ENCODE assay signal across 16 cellular contexts in the genomic region with DNA sequence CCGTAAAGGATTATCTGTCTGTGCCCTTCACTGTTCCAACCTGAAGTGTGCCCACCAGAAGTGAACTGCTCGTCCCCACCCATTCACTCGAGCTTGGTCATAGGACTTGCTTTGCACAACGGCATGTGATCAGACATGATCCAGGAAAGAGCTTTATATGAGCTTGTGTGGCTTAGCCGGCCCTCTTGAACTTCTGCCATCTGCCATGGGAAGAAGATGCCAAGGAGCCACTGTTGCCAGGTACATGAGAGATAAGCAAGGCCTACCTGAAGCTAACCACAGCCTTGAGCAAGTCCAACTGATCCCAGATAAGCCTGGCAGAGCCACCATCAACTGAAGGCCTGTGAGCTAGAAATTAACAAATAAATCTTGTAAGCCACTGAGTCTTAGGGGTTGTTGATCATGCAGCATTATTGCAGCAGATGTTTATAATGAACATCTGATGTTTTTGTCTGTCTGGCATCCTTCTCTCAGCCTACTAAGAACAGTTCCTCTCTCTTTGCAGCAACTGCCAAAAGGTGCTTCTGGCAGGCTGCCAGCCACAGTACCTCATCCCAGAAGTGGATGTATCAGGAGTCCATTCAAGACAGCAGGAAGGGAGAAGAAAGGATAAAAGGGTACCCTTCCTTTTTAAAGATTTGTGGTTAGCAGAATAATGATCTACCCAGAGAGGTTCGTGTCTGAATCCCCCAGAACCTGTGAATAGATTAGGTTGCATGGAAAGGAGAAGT. TPM values are rescaled to one million over a fixed set of nuclear protein-coding genes. Genes with fewer than 3 reads are reported as not detected.
DNase-seq lines count a peak whose midpoint lies in the region; ATAC-seq, FAIRE-seq and TF ChIP-seq lines count a peak whose summit lies in the region.
"Had no signal": no experiment of that assay in that cellular context is flagged by ENCODE, and none has a peak within 500 bp of the region (broad histone marks: within the 10 kb centered on the region; RNA-seq: fewer than 3 reads in every experiment).

No MANE protein-coding gene starts in this region.

- no peak overlapping the region for H3K27ac ChIP-seq in HepG2 (ENCODE audit: extremely low read length, insufficient read depth, low read length)
- H3K27ac ChIP-seq: lower lobe of right lung had no signal

- WGBS in HepG2 (ENCODE audit: low lambda C conversion rate): 46% methylated on average over 6 of the region's 6 CpGs

- H2AFZ ChIP-seq in Loucy (ENCODE audit: low read length) (0 out of 2 replicates have a peak overlapping the region, but pooled peaks have one; percentile 8), HepG2 (ENCODE audit: low read length) (no peak overlapping the region)

- TF ChIP-seq CTCF in Loucy (conservative IDR thresholded peaks at IDR 0.05; ENCODE audit: low read length) (no peak), HepG2 (CRISPR knock-in tag; IDR thresholded peaks at IDR 0.05) (no peak)

- peak; percentile 93 for DNase-seq in DMS 273 treated with DMSO at 0.1 percent for 48 hours (lab: John Stamatoyannopoulos, UW)
- DNase-seq in OCI-M1 (lab: John Stamatoyannopoulos, UW): peak; percentile 10
- DNase-seq in HepG2 (ENCODE audit: low spot score): no peak
- DNase-seq in GM19240 (ENCODE audit: insufficient read length, low spot score): no peak
- no peak for DNase-seq in Ammon's horn (ENCODE audit: low spot score)
- DNase-seq in HCEC 1CT: no peak
- no peak for DNase-seq in putamen (ENCODE audit: low spot score)
- DNase-seq: CD4-positive, alpha-beta T cell; lower lobe of right lung; MM.1S; SHP77 treated with DMSO at 0.1 percent for 48 hours; sigmoid colon; stimulated activated CD4-positive, alpha-beta T cell treated with anti-CD3 and anti-CD28 coated beads, Interleukin-4, amount 100 ng/mL, for 24 hours; T-helper 9 cell had no signal

- H3K9ac ChIP-seq in Loucy (ENCODE audit: low read depth, low read length, poor library complexity, severe bottlenecking) (no peak overlapping the region), HepG2 (ENCODE audit: insufficient read depth, low read depth, low read length) (no peak overlapping the region)

- H3K9me2 ChIP-seq in Loucy (replicated peaks; ENCODE audit: low read depth, low read length): no peaks in the 10 kb centered on the region

- ATAC-seq in HepG2: no peak
- ATAC-seq: lower lobe of right lung had no signal

- no peak for TF ChIP-seq POLR2A in HepG2 (IDR thresholded peaks at IDR 0.05; ENCODE audit: insufficient read depth in 1 of 2, low read depth in 2 of 2, low read length in 2 of 2)

- H3K36me3 ChIP-seq in Loucy (ENCODE audit: insufficient read depth, low read length) (no peaks in the 10 kb centered on the region), HepG2 (replicated peaks in 1 of 2; ENCODE audit: control insufficient read depth in 1 of 2, insufficient read depth in 2 of 2, low read length in 2 of 2) (no peaks in the 10 kb centered on the region)
- H3K36me3 ChIP-seq: lower lobe of right lung, sigmoid colon had no signal

- H3K4me3 ChIP-seq in Loucy (ENCODE audit: low read length, poor library complexity, severe bottlenecking) (no peak overlapping the region), HepG2 (replicated peaks in 1 of 3; ENCODE audit: insufficient read depth in 1 of 3, low read depth in 2 of 3, low read length in 3 of 3) (no peak overlapping the region)
- H3K4me3 ChIP-seq: lower lobe of right lung, sigmoid colon had no signal

- peaks cover 13% of the 10 kb centered on the region for H3K4me1 ChIP-seq in Loucy (ENCODE audit: insufficient read depth, low read length, poor library complexity, severe bottlenecking)
- peaks cover 15% of the 10 kb centered on the region for H3K4me1 ChIP-seq in HepG2 (ENCODE audit: insufficient read depth, low read length)

- POLR2A ChIA-PET in HepG2 (lab: Yijun Ruan, JAX): interaction anchor here (1.8 kb wide), 1 partner anchor 17 kb away, joined by 4 read pairs; a partner anchor contains a TSS

- H4K20me1 ChIP-seq in Loucy (ENCODE audit: insufficient read depth, low read length, poor library complexity, severe bottlenecking): no peaks in the 10 kb centered on the region
- H4K20me1 ChIP-seq in HepG2 (ENCODE audit: insufficient read depth, low read length): no peaks in the 10 kb centered on the region

- intact Hi-C loops in HepG2 (cut with micrococcal nuclease; ENCODE audit: unreplicated experiment): no loop called here

- H3K9me3 ChIP-seq in Loucy (ENCODE audit: insufficient read depth, low read depth, low read length): no peaks in the 10 kb centered on the region
- H3K9me3 ChIP-seq in HepG2 (ENCODE audit: low read length): no peaks in the 10 kb centered on the region
- H3K9me3 ChIP-seq: lower lobe of right lung, sigmoid colon had no signal

- in situ Hi-C loops in HepG2 (cut with HindIII; ENCODE audit: extremely low pct_ligation_motif_present, low pct_unique_long_range_greater_than_20kb): no loop called here

- no peak overlapping the region for H3K4me2 ChIP-seq in Loucy (ENCODE audit: low read depth, low read length, poor library complexity, severe bottlenecking)
- no peak overlapping the region for H3K4me2 ChIP-seq in HepG2 (ENCODE audit: low read depth, low read length)

- TF ChIP-seq EP300 in HepG2 (IDR thresholded peaks at IDR 0.05; ENCODE audit: low read depth in 2 of 2, low read length in 2 of 2) (no peak), HepG2 (CRISPR knock-in tag; IDR thresholded peaks at IDR 0.05; ENCODE audit: borderline replicate concordance) (no peak)

- H3K79me2 ChIP-seq in Loucy (ENCODE audit: insufficient read depth, low read length) (no peaks in the 10 kb centered on the region), HepG2 (ENCODE audit: insufficient read depth, low read length) (no peaks in the 10 kb centered on the region)

- H3F3A ChIP-seq in Loucy (ENCODE audit: low read depth): no peaks in the 10 kb centered on the region; the same call in 1 of the 2 replicates

- no peak for FAIRE-seq in HepG2 (lab: Jason Lieb, UNC)

- no TSS peak for BruUV-seq in HepG2 (replicated peaks; lab: Mats Ljungman, UMichigan)

- H3K27me3 ChIP-seq in Loucy (ENCODE audit: insufficient read depth, low read length, poor library complexity, severe bottlenecking) (no peaks in the 10 kb centered on the region), HepG2 (ENCODE audit: control insufficient read depth in 1 of 2, insufficient read depth in 2 of 2, low read length in 2 of 2) (no peaks in the 10 kb centered on the region; a peak in 1 of 5 replicates)
- H3K27me3 ChIP-seq: sigmoid colon had no signal

- CTCF ChIA-PET in HepG2 (lab: Yijun Ruan, JAX; ENCODE audit: low intra/inter-chr PET ratio, low total read pairs): no interaction called here

- no peak for TF ChIP-seq RAD21 in HepG2 (CRISPR knock-in tag; IDR thresholded peaks at IDR 0.05)

RNA-seq across cellular contexts. Expression of a gene that starts 16.8 kb away (rescaled TPM):
- 659 and 853 TPM in 2 replicates for total RNA-seq in HepG2 (2016; rRNA removed; fragmentation: Illumina TruSeq; extraction: Trizol)
- 310 and 434 TPM in 2 replicates for total RNA-seq in HepG2 (2016; cell fraction: cytosol; rRNA removed; fragmentation: Illumina TruSeq; extraction: Trizol; ENCODE audit: low read depth)
- total RNA-seq in HepG2 (2016; cell fraction: insoluble cytoplasmic fraction; rRNA removed; fragmentation: Illumina TruSeq; extraction: Trizol): 674 and 918 TPM in 2 replicates
- 378 and 472 TPM in 2 replicates for total RNA-seq in HepG2 (2016; cell fraction: membrane; rRNA removed; fragmentation: Illumina TruSeq; extraction: Trizol)
- total RNA-seq in HepG2 (2016; cell fraction: nucleus; rRNA removed; fragmentation: Illumina TruSeq; extraction: Trizol): 241 and 297 TPM in 2 replicates
- 330 and 331 TPM in 2 replicates for polyA plus RNA-seq in HepG2 (2011; rRNA removed)
- 381 and 407 TPM in 2 replicates for polyA plus RNA-seq in HepG2 (2011; cell fraction: cytosol; rRNA removed)
- 73.2 and 81.0 TPM in 2 replicates for polyA plus RNA-seq in HepG2 (2011; cell fraction: nucleus; rRNA removed)
- polyA plus RNA-seq in HepG2 (2012): 321 and 573 TPM in 2 replicates
- 519 and 818 TPM in 2 replicates for polyA plus RNA-seq in HepG2 (2016; cell fraction: cytosol; fragmentation: Illumina TruSeq; extraction: Trizol; ENCODE audit: low read depth)
- 1,321 and 1,540 TPM in 2 replicates for polyA plus RNA-seq in HepG2 (2016; cell fraction: insoluble cytoplasmic fraction; fragmentation: Illumina TruSeq; extraction: Trizol; ENCODE audit: low read depth)
- polyA plus RNA-seq in HepG2 (2016; cell fraction: membrane; fragmentation: Illumina TruSeq; extraction: Trizol; ENCODE audit: low read depth): 517 and 687 TPM in 2 replicates
- polyA plus RNA-seq in HepG2 (2016; cell fraction: nucleus; fragmentation: Illumina TruSeq; extraction: Trizol; ENCODE audit: insufficient read depth, low read depth): 644 and 685 TPM in 2 replicates
- 87.2 and 175 TPM in 2 replicates for polyA minus RNA-seq in HepG2 (2011; rRNA and poly(A)+ RNA removed; ENCODE audit: low replicate concordance)
- 58.8 and 65.3 TPM in 2 replicates for polyA minus RNA-seq in HepG2 (2011; cell fraction: cytosol; rRNA and poly(A)+ RNA removed)
- polyA minus RNA-seq in HepG2 (2011; cell fraction: nucleus; rRNA and poly(A)+ RNA removed): 84.6 and 100.0 TPM in 2 replicates

RNA-seq across cellular contexts. Expression of a gene that starts 16.9 kb away (rescaled TPM):
- total RNA-seq in HepG2 (2016; rRNA removed; fragmentation: Illumina TruSeq; extraction: Trizol): 8.5 TPM in 2 replicates
- total RNA-seq in HepG2 (2016; cell fraction: cytosol; rRNA removed; fragmentation: Illumina TruSeq; extraction: Trizol; ENCODE audit: low read depth): 4.1 and 6.0 TPM in 2 replicates
- 8.0 and 10.5 TPM in 2 replicates for total RNA-seq in HepG2 (2016; cell fraction: insoluble cytoplasmic fraction; rRNA removed; fragmentation: Illumina TruSeq; extraction: Trizol)
- 5.2 and 6.1 TPM in 2 replicates for total RNA-seq in HepG2 (2016; cell fraction: membrane; rRNA removed; fragmentation: Illumina TruSeq; extraction: Trizol)
- 4.3 and 7.4 TPM in 2 replicates for total RNA-seq in HepG2 (2016; cell fraction: nucleus; rRNA removed; fragmentation: Illumina TruSeq; extraction: Trizol)
- polyA plus RNA-seq in HepG2 (2011; rRNA removed): 6.5 and 7.7 TPM in 2 replicates
- 1.7 and 3.8 TPM in 2 replicates for polyA plus RNA-seq in HepG2 (2011; cell fraction: cytosol; rRNA removed)
- 1.0 and 1.4 TPM in 2 replicates for polyA plus RNA-seq in HepG2 (2011; cell fraction: nucleus; rRNA removed)
- 5.3 and 7.3 TPM in 2 replicates for polyA plus RNA-seq in HepG2 (2012)
- 5.1 and 5.7 TPM in 2 replicates for polyA plus RNA-seq in HepG2 (2016; cell fraction: cytosol; fragmentation: Illumina TruSeq; extraction: Trizol; ENCODE audit: low read depth)
- polyA plus RNA-seq in HepG2 (2016; cell fraction: insoluble cytoplasmic fraction; fragmentation: Illumina TruSeq; extraction: Trizol; ENCODE audit: low read depth): 11.9 and 12.5 TPM in 2 replicates
- polyA plus RNA-seq in HepG2 (2016; cell fraction: membrane; fragmentation: Illumina TruSeq; extraction: Trizol; ENCODE audit: low read depth): 4.6 and 5.4 TPM in 2 replicates
- polyA plus RNA-seq in HepG2 (2016; cell fraction: nucleus; fragmentation: Illumina TruSeq; extraction: Trizol; ENCODE audit: insufficient read depth, low read depth): 3.6 and 7.1 TPM in 2 replicates
- polyA minus RNA-seq in HepG2 (2011; rRNA and poly(A)+ RNA removed; ENCODE audit: low replicate concordance): 0.96 and 1.4 TPM in 2 replicates
- polyA minus RNA-seq in HepG2 (2011; cell fraction: cytosol; rRNA and poly(A)+ RNA removed): 1.5 and 1.8 TPM in 2 replicates
- polyA minus RNA-seq in HepG2 (2011; cell fraction: nucleus; rRNA and poly(A)+ RNA removed): 3.7 and 4.2 TPM in 2 replicates

RNA-seq across cellular contexts. Expression of a gene that starts 48.1 kb away (rescaled TPM):
- total RNA-seq in HepG2 (2016; rRNA removed; fragmentation: Illumina TruSeq; extraction: Trizol): 23.7 and 37.7 TPM in 2 replicates
- 28.9 and 37.4 TPM in 2 replicates for total RNA-seq in HepG2 (2016; cell fraction: cytosol; rRNA removed; fragmentation: Illumina TruSeq; extraction: Trizol; ENCODE audit: low read depth)
- 22.3 and 38.3 TPM in 2 replicates for total RNA-seq in HepG2 (2016; cell fraction: insoluble cytoplasmic fraction; rRNA removed; fragmentation: Illumina TruSeq; extraction: Trizol)
- 42.2 and 48.4 TPM in 2 replicates for total RNA-seq in HepG2 (2016; cell fraction: membrane; rRNA removed; fragmentation: Illumina TruSeq; extraction: Trizol)
- total RNA-seq in HepG2 (2016; cell fraction: nucleus; rRNA removed; fragmentation: Illumina TruSeq; extraction: Trizol): 34.2 and 36.8 TPM in 2 replicates
- polyA plus RNA-seq in HepG2 (2011; rRNA removed): 115 and 141 TPM in 2 replicates
- polyA plus RNA-seq in HepG2 (2011; cell fraction: cytosol; rRNA removed): 117 and 121 TPM in 2 replicates
- 112 and 119 TPM in 2 replicates for polyA plus RNA-seq in HepG2 (2011; cell fraction: nucleus; rRNA removed)
- 79.4 and 99.6 TPM in 2 replicates for polyA plus RNA-seq in HepG2 (2012)
- 35.8 and 51.6 TPM in 2 replicates for polyA plus RNA-seq in HepG2 (2016; cell fraction: cytosol; fragmentation: Illumina TruSeq; extraction: Trizol; ENCODE audit: low read depth)
- 29.9 and 33.6 TPM in 2 replicates for polyA plus RNA-seq in HepG2 (2016; cell fraction: insoluble cytoplasmic fraction; fragmentation: Illumina TruSeq; extraction: Trizol; ENCODE audit: low read depth)
- polyA plus RNA-seq in HepG2 (2016; cell fraction: membrane; fragmentation: Illumina TruSeq; extraction: Trizol; ENCODE audit: low read depth): 42.8 and 53.0 TPM in 2 replicates
- 58.5 and 61.9 TPM in 2 replicates for polyA plus RNA-seq in HepG2 (2016; cell fraction: nucleus; fragmentation: Illumina TruSeq; extraction: Trizol; ENCODE audit: insufficient read depth, low read depth)
- polyA minus RNA-seq in HepG2 (2011; rRNA and poly(A)+ RNA removed; ENCODE audit: low replicate concordance): 8.6 and 130 TPM in 2 replicates
- 23.8 and 26.3 TPM in 2 replicates for polyA minus RNA-seq in HepG2 (2011; cell fraction: cytosol; rRNA and poly(A)+ RNA removed)
- 72.6 and 73.7 TPM in 2 replicates for polyA minus RNA-seq in HepG2 (2011; cell fraction: nucleus; rRNA and poly(A)+ RNA removed)
- total RNA-seq: activated T-helper 1 cell treated with anti-CD3 and anti-CD28 coated beads, Interleukin-12 subunit alpha, Interleukin-12 subunit beta, Interleukin-2, Interleukin-4 antibody, amounts not matched to agents 30 ng/mL and 10 ng/mL and 1 ng/mL, durations not matched to agents 14 hours and 24 hours and 36 hours; CD4-positive, alpha-beta T cell had no signal

Comparison
In these comparisons a context has a peak if more than half of its experiments do, and no peak if none do; other contexts are left out.
1. DNase-seq: peak in DMS 273 treated with DMSO at 0.1 percent for 48 hours (single experiment) and OCI-M1 (single experiment); none in HepG2 (single experiment), GM19240 (single experiment), Ammon's horn (single experiment), HCEC 1CT (single experiment) and putamen (single experiment).